17 cellular contexts compared by ENCODE assay signal in the genomic region with DNA sequence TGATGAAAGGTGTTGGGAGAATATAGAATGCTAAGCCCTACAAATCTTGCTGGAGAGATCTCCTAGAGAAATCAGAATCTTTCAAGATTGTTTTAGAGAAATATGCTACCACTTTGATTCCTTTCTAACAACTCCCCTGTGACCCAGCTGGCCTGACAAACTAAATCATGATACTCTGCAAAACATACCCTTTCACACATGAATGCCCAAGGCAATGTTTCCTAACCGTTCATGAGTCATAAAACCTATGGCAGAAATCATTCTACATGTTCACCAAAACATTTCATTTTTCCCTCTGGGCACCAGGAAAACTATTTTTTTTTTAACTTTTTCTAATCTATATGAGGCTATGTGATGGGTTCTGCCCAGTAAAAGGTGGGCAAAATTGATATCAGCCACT.
DNase-seq lines count a peak whose midpoint lies in the region; ATAC-seq and TF ChIP-seq lines count a peak whose summit lies in the region.
"Had no signal": no experiment of that assay in that cellular context is flagged by ENCODE, and none has a peak within 500 bp of the region (broad histone marks: within the 10 kb centered on the region; RNA-seq: fewer than 3 reads in every experiment).

No MANE protein-coding gene starts in this region.

- H3K4me3 ChIP-seq in ACC112 (ENCODE audit: low read depth, low read length), result no peak overlapping the region
- no peak overlapping the region for H3K4me3 ChIP-seq in MG63
- no peak overlapping the region for H3K4me3 ChIP-seq in mammary epithelial cell (replicated peaks in 1 of 3; ENCODE audit: insufficient read depth in 1 of 3, low read depth in 2 of 3, low read length in 3 of 3)
- H3K4me3 ChIP-seq: left ventricle myocardium inferior, suprapubic skin had no signal

- 0% methylated on average over 1 of the region's 1 CpG for WGBS in mammary epithelial cell (ENCODE audit: low coverage, missing lambda C conversion rate)

- H3K9ac ChIP-seq in mammary epithelial cell (ENCODE audit: insufficient read depth, low read length), result peak overlapping the region; percentile 42

- no peaks in the 10 kb centered on the region for H4K20me1 ChIP-seq in mammary epithelial cell (ENCODE audit: insufficient read depth, low read length)

- TF ChIP-seq CTCF in mammary epithelial cell (conservative IDR thresholded peaks at IDR 0.05 in 1 of 2, IDR thresholded peaks at IDR 0.05 in 1 of 2; ENCODE audit: extremely low read depth in 1 of 2, insufficient read depth in 1 of 2, low read depth in 1 of 2, low read length in 2 of 2), result no peak

- BruUV-seq in mammary epithelial cell (replicated peaks; lab: Mats Ljungman, UMichigan), result no TSS peak

- H3K36me3 Mint-ChIP-seq in activated CD4-positive, alpha-beta T cell treated with anti-CD3 and anti-CD28 coated beads, Interleukin-2, amount 10 ng/mL, durations not matched to agents 7 days and 5 days (ENCODE audit: low read depth), result no peaks in the 10 kb centered on the region
- no peaks in the 10 kb centered on the region for H3K36me3 Mint-ChIP-seq in activated naive CD4-positive, alpha-beta T cell treated with anti-CD3 and anti-CD28 coated beads, Interleukin-2, amount 10 ng/mL, durations not matched to agents 7 days and 5 days
- H3K36me3 Mint-ChIP-seq: activated naive CD8-positive, alpha-beta T cell treated with anti-CD3 and anti-CD28 coated beads, Interleukin-2, amount 10 ng/mL, durations not matched to agents 7 days and 5 days had no signal

- no peaks in the 10 kb centered on the region for H3K27me3 ChIP-seq in ACC112 (ENCODE audit: insufficient read depth, low read length)
- no peaks in the 10 kb centered on the region for H3K27me3 ChIP-seq in MG63
- H3K27me3 ChIP-seq in mammary epithelial cell (ENCODE audit: insufficient read depth, low read length), result no peaks in the 10 kb centered on the region
- H3K27me3 ChIP-seq: suprapubic skin had no signal

- intact Hi-C loops in mammary epithelial cell (cut with micrococcal nuclease), result no loop called here

- H3K27me3 Mint-ChIP-seq in activated CD4-positive, alpha-beta T cell treated with anti-CD3 and anti-CD28 coated beads, Interleukin-2, amount 10 ng/mL, durations not matched to agents 7 days and 5 days, result peaks cover 10% of the 10 kb centered on the region
- no peaks in the 10 kb centered on the region for H3K27me3 Mint-ChIP-seq in activated naive CD4-positive, alpha-beta T cell treated with anti-CD3 and anti-CD28 coated beads, Interleukin-2, amount 10 ng/mL, durations not matched to agents 7 days and 5 days

- no peak for ATAC-seq in GM21360 (IDR thresholded peaks at IDR 0.05; ENCODE audit: unreplicated experiment)

- in situ Hi-C loops in mammary epithelial cell (cut with MboI; ENCODE audit: low sequenced_read_pairs in 2 of 2), result no loop called here

- no peak overlapping the region for H3K4me3 Mint-ChIP-seq in activated CD4-positive, alpha-beta T cell treated with anti-CD3 and anti-CD28 coated beads, Interleukin-2, amount 10 ng/mL, durations not matched to agents 7 days and 5 days
- no peak overlapping the region for H3K4me3 Mint-ChIP-seq in activated naive CD4-positive, alpha-beta T cell treated with anti-CD3 and anti-CD28 coated beads, Interleukin-2, amount 10 ng/mL, durations not matched to agents 7 days and 5 days
- H3K4me3 Mint-ChIP-seq: activated naive CD8-positive, alpha-beta T cell treated with anti-CD3 and anti-CD28 coated beads, Interleukin-2, amount 10 ng/mL, durations not matched to agents 7 days and 5 days; activated T-cell treated with anti-CD3 and anti-CD28 coated beads, Interleukin-2, amount 50 U/mL, for 24 hours had no signal

- CTCF ChIA-PET in mammary epithelial cell (lab: Charles Lee; ENCODE audit: low non-redundant PET), result no interaction called here
- CTCF ChIA-PET in activated CD4-positive, alpha-beta T cell treated with anti-CD3 and anti-CD28 coated beads, Interleukin-2, amount 10 ng/mL, durations not matched to agents 7 days and 5 days (lab: Charles Lee), result no interaction called here
- CTCF ChIA-PET in activated naive CD4-positive, alpha-beta T cell treated with anti-CD3 and anti-CD28 coated beads, Interleukin-2, amount 10 ng/mL, durations not matched to agents 7 days and 5 days (lab: Charles Lee), result no interaction called here

- H3K9me3 ChIP-seq in MG63 (no peaks in the 10 kb centered on the region), mammary epithelial cell (replicated peaks; ENCODE audit: insufficient read depth, low read length) (no peaks in the 10 kb centered on the region)
- H3K9me3 ChIP-seq: left ventricle myocardium inferior, suprapubic skin had no signal

- no peaks in the 10 kb centered on the region for H3K9me3 Mint-ChIP-seq in activated CD4-positive, alpha-beta T cell treated with anti-CD3 and anti-CD28 coated beads, Interleukin-2, amount 10 ng/mL, durations not matched to agents 7 days and 5 days
- H3K9me3 Mint-ChIP-seq in activated naive CD4-positive, alpha-beta T cell treated with anti-CD3 and anti-CD28 coated beads, Interleukin-2, amount 10 ng/mL, durations not matched to agents 7 days and 5 days, result no peaks in the 10 kb centered on the region
- H3K9me3 Mint-ChIP-seq: activated T-cell treated with anti-CD3 and anti-CD28 coated beads, Interleukin-2, amount 50 U/mL, for 24 hours had no signal

- H3K79me2 ChIP-seq in ACC112 (ENCODE audit: control insufficient read depth, insufficient read depth, low read length, unreplicated experiment), result no peaks in the 10 kb centered on the region
- H3K79me2 ChIP-seq in mammary epithelial cell (ENCODE audit: insufficient read depth, low read length), result no peaks in the 10 kb centered on the region

- dilution Hi-C loops in mammary epithelial cell (cut with HindIII; ENCODE audit: low sequenced_read_pairs), result no loop called here

- no peak overlapping the region for H3K27ac Mint-ChIP-seq in activated CD4-positive, alpha-beta T cell treated with anti-CD3 and anti-CD28 coated beads, Interleukin-2, amount 10 ng/mL, durations not matched to agents 7 days and 5 days
- H3K27ac Mint-ChIP-seq in activated naive CD4-positive, alpha-beta T cell treated with anti-CD3 and anti-CD28 coated beads, Interleukin-2, amount 10 ng/mL, durations not matched to agents 7 days and 5 days, result no peak overlapping the region
- H3K27ac Mint-ChIP-seq: activated naive CD8-positive, alpha-beta T cell treated with anti-CD3 and anti-CD28 coated beads, Interleukin-2, amount 10 ng/mL, durations not matched to agents 7 days and 5 days; activated T-cell treated with anti-CD3 and anti-CD28 coated beads, Interleukin-2, amount 50 U/mL, for 24 hours; progenitor cell of endocrine pancreas had no signal

- no peaks in the 10 kb centered on the region for H3K4me1 Mint-ChIP-seq in activated CD4-positive, alpha-beta T cell treated with anti-CD3 and anti-CD28 coated beads, Interleukin-2, amount 10 ng/mL, durations not matched to agents 7 days and 5 days
- H3K4me1 Mint-ChIP-seq in activated naive CD4-positive, alpha-beta T cell treated with anti-CD3 and anti-CD28 coated beads, Interleukin-2, amount 10 ng/mL, durations not matched to agents 7 days and 5 days, result no peaks in the 10 kb centered on the region
- H3K4me1 Mint-ChIP-seq: activated naive CD8-positive, alpha-beta T cell treated with anti-CD3 and anti-CD28 coated beads, Interleukin-2, amount 10 ng/mL, durations not matched to agents 7 days and 5 days had no signal

- peak overlapping the region; percentile 56 for H3K4me2 ChIP-seq in mammary epithelial cell (ENCODE audit: insufficient read depth, low read depth, low read length)

- peak overlapping the region; percentile 74 for H3K27ac ChIP-seq in ACC112 (ENCODE audit: low read depth, low read length)
- peak overlapping the region; percentile 87 for H3K27ac ChIP-seq in mammary epithelial cell (ENCODE audit: insufficient read depth, low read depth, low read length)
- H3K27ac ChIP-seq: left ventricle myocardium inferior, suprapubic skin had no signal

- peaks cover 20% of the 10 kb centered on the region for H3K4me1 ChIP-seq in ACC112 (ENCODE audit: control insufficient read depth, insufficient read depth, low read length, unreplicated experiment)
- H3K4me1 ChIP-seq in mammary epithelial cell (ENCODE audit: insufficient read depth, low read length), result peaks cover 20% of the 10 kb centered on the region

- peak; percentile 22 for DNase-seq in MG63
- DNase-seq in mammary epithelial cell, result peak; percentile 89
- peak; percentile 24 for DNase-seq in kidney glomerular epithelial cell (lab: John Stamatoyannopoulos, UW)
- no peak for DNase-seq in activated CD4-positive, alpha-beta T cell treated with anti-CD3 and anti-CD28 coated beads, Interleukin-2, amount 10 ng/mL, durations not matched to agents 7 days and 5 days
- DNase-seq in activated naive CD4-positive, alpha-beta T cell treated with anti-CD3 and anti-CD28 coated beads, Interleukin-2, amount 10 ng/mL, durations not matched to agents 7 days and 5 days, result no peak
- no peak for DNase-seq in activated CD8-positive, alpha-beta memory T cell treated with anti-CD3 and anti-CD28 coated beads for 24 hours
- DNase-seq: activated CD4-positive, alpha-beta T cell treated with anti-CD3 and anti-CD28 coated beads, Interleukin-2, amount 50 U/mL, for 1 hour; activated naive CD8-positive, alpha-beta T cell treated with anti-CD3 and anti-CD28 coated beads, Interleukin-2, amount 10 ng/mL, durations not matched to agents 7 days and 5 days; activated T-cell treated with anti-CD3 and anti-CD28 coated beads, Interleukin-2, amount 50 U/mL, for 24 hours; hypothalamus; left ventricle myocardium inferior; MV-4-11; T1000 had no signal

- POLR2A ChIA-PET in activated CD4-positive, alpha-beta T cell treated with anti-CD3 and anti-CD28 coated beads, Interleukin-2, amount 10 ng/mL, durations not matched to agents 7 days and 5 days (lab: Charles Lee), result no interaction called here

- H3K36me3 ChIP-seq in ACC112 (ENCODE audit: insufficient read depth, low read length) (no peaks in the 10 kb centered on the region), MG63 (no peaks in the 10 kb centered on the region), mammary epithelial cell (ENCODE audit: insufficient read depth, low read length) (no peaks in the 10 kb centered on the region)
- H3K36me3 ChIP-seq: left ventricle myocardium inferior, suprapubic skin had no signal

- no peak overlapping the region for H2AFZ ChIP-seq in ACC112 (ENCODE audit: low read length, unreplicated experiment)
- H2AFZ ChIP-seq in mammary epithelial cell (ENCODE audit: low read depth, low read length), result no peak overlapping the region

Comparison
In these comparisons a context has a peak if more than half of its experiments do, and no peak if none do; other contexts are left out.
1. DNase-seq: peak in MG63 (single experiment), mammary epithelial cell (single experiment) and kidney glomerular epithelial cell (single experiment); none in activated CD4-positive, alpha-beta T cell treated with anti-CD3 and anti-CD28 coated beads, Interleukin-2, amount 10 ng/mL, durations not matched to agents 7 days and 5 days (single experiment), activated naive CD4-positive, alpha-beta T cell treated with anti-CD3 and anti-CD28 coated beads, Interleukin-2, amount 10 ng/mL, durations not matched to agents 7 days and 5 days (single experiment) and activated CD8-positive, alpha-beta memory T cell treated with anti-CD3 and anti-CD28 coated beads for 24 hours (single experiment).